In genomic region chr12:11794311-11794710, GRCh38 we compare ENCODE assay signal across 14 cellular contexts.
DNase-seq lines count a peak whose midpoint lies in the region; FAIRE-seq and TF ChIP-seq lines count a peak whose summit lies in the region.
"Had no signal": no experiment of that assay in that cellular context is flagged by ENCODE, and none has a peak within 500 bp of the region (broad histone marks: within the 10 kb centered on the region; RNA-seq: fewer than 3 reads in every experiment).

No MANE protein-coding gene starts in this region.

- H3K27ac ChIP-seq in endodermal cell (ENCODE audit: low read depth, low read length) (peak overlapping the region; percentile 34), thymus (ENCODE audit: low read depth) (peak overlapping the region; percentile 18)

- H3K9me3 ChIP-seq in endodermal cell (ENCODE audit: control insufficient read depth, low read length) (no peaks in the 10 kb centered on the region), thymus (ENCODE audit: control insufficient read depth) (no peaks in the 10 kb centered on the region)
- H3K9me3 ChIP-seq: HAP-1 had no signal

- H3K27me3 ChIP-seq in endodermal cell (ENCODE audit: control insufficient read depth, insufficient read depth, low read length, poor library complexity, severe bottlenecking) (no peaks in the 10 kb centered on the region), thymus (ENCODE audit: control insufficient read depth, insufficient read depth) (no peaks in the 10 kb centered on the region)

- no peak overlapping the region for H3K4me3 Mint-ChIP-seq in endodermal cell
- H3K4me3 Mint-ChIP-seq: activated CD4-positive, alpha-beta T cell treated with anti-CD3 and anti-CD28 coated beads, Interleukin-2, amount 10 ng/mL, durations not matched to agents 7 days and 5 days; activated T-helper 1 cell treated with anti-CD3 and anti-CD28 coated beads, Interleukin-12 subunit alpha, Interleukin-12 subunit beta, Interleukin-2, Interleukin-4 antibody, amounts not matched to agents 30 ng/mL and 10 ng/mL and 1 ng/mL, durations not matched to agents 14 hours and 24 hours and 36 hours; CD4-positive, CD25-positive, alpha-beta regulatory T cell; stimulated activated effector memory CD8-positive, alpha-beta T cell treated with anti-CD3 and anti-CD28 coated beads, Interleukin-12 subunit alpha, Interleukin-12 subunit beta, amount 100 ng/mL, for 72 hours had no signal

- no peak for FAIRE-seq in GM12892 (lab: Jason Lieb, UNC)

- peaks cover 31% of the 10 kb centered on the region for H3K4me1 Mint-ChIP-seq in endodermal cell

- H3K36me3 Mint-ChIP-seq in endodermal cell (ENCODE audit: low read depth): peaks cover 8% of the 10 kb centered on the region

- no peaks in the 10 kb centered on the region for H3K27me3 Mint-ChIP-seq in endodermal cell (ENCODE audit: insufficient read depth)
- H3K27me3 Mint-ChIP-seq: activated CD4-positive, alpha-beta T cell treated with anti-CD3 and anti-CD28 coated beads, Interleukin-2, amount 10 ng/mL, durations not matched to agents 7 days and 5 days; CD4-positive, CD25-positive, alpha-beta regulatory T cell had no signal

- no peaks in the 10 kb centered on the region for H3K36me3 ChIP-seq in endodermal cell (ENCODE audit: control insufficient read depth, insufficient read depth, low read length)
- H3K36me3 ChIP-seq in thymus (ENCODE audit: control insufficient read depth, insufficient read depth): peaks cover 18% of the 10 kb centered on the region
- H3K36me3 ChIP-seq: HAP-1 had no signal

- H3K4me1 ChIP-seq in endodermal cell (ENCODE audit: control insufficient read depth, insufficient read depth, low read length) (peaks cover 13% of the 10 kb centered on the region), thymus (ENCODE audit: control insufficient read depth, insufficient read depth, low read length) (peaks cover 29% of the 10 kb centered on the region)

- H3K9ac ChIP-seq in endodermal cell (ENCODE audit: extremely low read depth, low read length, poor library complexity, severe bottlenecking): no peak overlapping the region

- TF ChIP-seq CTCF in endodermal cell (conservative IDR thresholded peaks at IDR 0.05): no peak

- DNase-seq in NCI-H2227 (lab: John Stamatoyannopoulos, UW; ENCODE audit: unreplicated experiment) (peak; percentile 13), endodermal cell (no peak), myocyte (ENCODE audit: low read depth) (peak; percentile 70), GM12892 (ENCODE audit: insufficient read length) (no peak)
- DNase-seq in activated effector memory CD4-positive, alpha-beta T cell treated with Interleukin-2 at 50 U/mL for 16 hours: no peak
- no peak for DNase-seq in stimulated activated CD8-positive, alpha-beta memory T cell treated with anti-CD3 and anti-CD28 coated beads, Interleukin-4, amount 100 ng/mL, for 48 hours
- DNase-seq: activated CD4-positive, alpha-beta T cell treated with anti-CD3 and anti-CD28 coated beads, Interleukin-2, amount 10 ng/mL, durations not matched to agents 7 days and 5 days; CD4-positive, CD25-positive, alpha-beta regulatory T cell; NCI-H2171 treated with DMSO at 0.1 percent for 48 hours; stimulated activated CD4-positive, alpha-beta T cell treated with anti-CD3 and anti-CD28 coated beads, Interleukin-2, amount 100 ng/mL, for 24 hours had no signal

- H3K9me3 Mint-ChIP-seq in endodermal cell: no peaks in the 10 kb centered on the region
- H3K9me3 Mint-ChIP-seq: activated T-helper 1 cell treated with anti-CD3 and anti-CD28 coated beads, Interleukin-12 subunit alpha, Interleukin-12 subunit beta, Interleukin-2, Interleukin-4 antibody, amounts not matched to agents 30 ng/mL and 10 ng/mL and 1 ng/mL, durations not matched to agents 14 hours and 24 hours and 36 hours; CD4-positive, CD25-positive, alpha-beta regulatory T cell; stimulated activated effector memory CD8-positive, alpha-beta T cell treated with anti-CD3 and anti-CD28 coated beads, Interleukin-12 subunit alpha, Interleukin-12 subunit beta, amount 100 ng/mL, for 72 hours had no signal

- H3K4me3 ChIP-seq in endodermal cell (ENCODE audit: low read length) (no peak overlapping the region), thymus (ENCODE audit: low read length) (no peak overlapping the region)
- H3K4me3 ChIP-seq: HAP-1 had no signal

- TF ChIP-seq POLR2A in GM12892 (IDR thresholded peaks at IDR 0.05; ENCODE audit: low read depth, low read length): no peak

- no peak overlapping the region for H3K27ac Mint-ChIP-seq in endodermal cell
- H3K27ac Mint-ChIP-seq: activated CD4-positive, alpha-beta T cell treated with anti-CD3 and anti-CD28 coated beads, Interleukin-2, amount 10 ng/mL, durations not matched to agents 7 days and 5 days; activated T-helper 1 cell treated with anti-CD3 and anti-CD28 coated beads, Interleukin-12 subunit alpha, Interleukin-12 subunit beta, Interleukin-2, Interleukin-4 antibody, amounts not matched to agents 30 ng/mL and 10 ng/mL and 1 ng/mL, durations not matched to agents 14 hours and 24 hours and 36 hours; stimulated activated effector memory CD8-positive, alpha-beta T cell treated with anti-CD3 and anti-CD28 coated beads, Interleukin-12 subunit alpha, Interleukin-12 subunit beta, amount 100 ng/mL, for 72 hours had no signal

- WGBS in endodermal cell (ENCODE audit: insufficient coverage in 1 of 2, insufficient read length in 1 of 2), 2 experiments: 92% methylated on average over 3 to 6 of the region's 6 CpGs
- WGBS in thymus: 78% methylated on average over 6 of the region's 6 CpGs

Comparison
In these comparisons a context has a peak if more than half of its experiments do, and no peak if none do; other contexts are left out.
1. DNase-seq: peak in NCI-H2227 (single experiment) and myocyte (single experiment); none in endodermal cell (single experiment), GM12892 (single experiment), activated effector memory CD4-positive, alpha-beta T cell treated with Interleukin-2 at 50 U/mL for 16 hours (single experiment) and stimulated activated CD8-positive, alpha-beta memory T cell treated with anti-CD3 and anti-CD28 coated beads, Interleukin-4, amount 100 ng/mL, for 48 hours (single experiment).